Comparison of ENCODE assay signal across 19 cellular contexts in the genomic region with DNA sequence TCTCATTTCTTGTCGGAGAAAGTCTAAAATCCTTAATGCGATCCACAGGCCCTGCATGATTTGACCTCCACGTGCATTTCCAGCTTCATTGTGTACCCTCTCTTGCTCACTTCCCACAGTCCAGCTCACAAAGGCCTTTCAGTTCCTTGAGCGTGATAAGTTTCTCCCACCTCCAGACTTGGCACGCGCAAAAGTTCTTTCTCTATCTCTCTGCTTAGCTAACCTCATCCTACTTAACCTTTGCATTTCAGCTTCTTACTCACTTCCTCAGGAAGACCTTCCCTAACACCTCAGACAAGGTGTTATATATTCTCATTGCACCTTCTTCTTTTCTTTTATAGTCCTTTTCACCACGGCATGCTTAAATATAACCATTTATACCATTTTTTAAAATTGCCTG.
DNase-seq lines count a peak whose midpoint lies in the region; ATAC-seq and TF ChIP-seq lines count a peak whose summit lies in the region.
"Had no signal": no experiment of that assay in that cellular context is flagged by ENCODE, and none has a peak within 500 bp of the region (broad histone marks: within the 10 kb centered on the region; RNA-seq: fewer than 3 reads in every experiment).

No MANE protein-coding gene starts in this region.

- 60 to 65% methylated on average over 7 of the region's 7 CpGs for WGBS in testis, 2 donors

- peaks cover 8% of the 10 kb centered on the region for H3K4me1 Mint-ChIP-seq in stimulated activated naive CD8-positive, alpha-beta T cell treated with anti-CD3 and anti-CD28 coated beads, Interleukin-15, amount 100 ng/mL, for 72 hours
- peaks cover 23% of the 10 kb centered on the region for H3K4me1 Mint-ChIP-seq in HFFc6 (ENCODE audit: low read depth)
- H3K4me1 Mint-ChIP-seq: B cell; CD4-positive, CD25-positive, alpha-beta regulatory T cell had no signal

- no peaks in the 10 kb centered on the region for H3K36me3 Mint-ChIP-seq in HFFc6 (ENCODE audit: low read depth)
- H3K36me3 Mint-ChIP-seq: CD4-positive, CD25-positive, alpha-beta regulatory T cell had no signal

- H3K4me3 Mint-ChIP-seq in stimulated activated naive CD8-positive, alpha-beta T cell treated with anti-CD3 and anti-CD28 coated beads, Interleukin-15, amount 100 ng/mL, for 72 hours, result no peak overlapping the region
- no peak overlapping the region for H3K4me3 Mint-ChIP-seq in HFFc6
- H3K4me3 Mint-ChIP-seq: B cell; CD4-positive, CD25-positive, alpha-beta regulatory T cell had no signal

- H3K9me3 ChIP-seq in testis, result no peaks in the 10 kb centered on the region
- H3K9me3 ChIP-seq: A549 had no signal

- H3K4me3 ChIP-seq in epithelial cell of esophagus (ENCODE audit: low read length), result no peak overlapping the region
- H3K4me3 ChIP-seq in testis, result no peak overlapping the region
- H3K4me3 ChIP-seq: A549 had no signal

- no peak overlapping the region for H3K27ac ChIP-seq in testis
- H3K27ac ChIP-seq: A549 had no signal

- H3K9me3 Mint-ChIP-seq in stimulated activated naive CD8-positive, alpha-beta T cell treated with anti-CD3 and anti-CD28 coated beads, Interleukin-15, amount 100 ng/mL, for 72 hours, result no peaks in the 10 kb centered on the region
- H3K9me3 Mint-ChIP-seq in HFFc6, result no peaks in the 10 kb centered on the region
- H3K9me3 Mint-ChIP-seq: CD4-positive, CD25-positive, alpha-beta regulatory T cell had no signal

- no peaks in the 10 kb centered on the region for H3K36me3 ChIP-seq in testis (ENCODE audit: low read depth, missing control alignments)

- peak; percentile 49 for ATAC-seq in stimulated activated naive CD8-positive, alpha-beta T cell treated with anti-CD3 and anti-CD28 coated beads, Interleukin-15, Interleukin-2, amounts not matched to agents 100 U/mL and 50 U/mL, for 24 hours
- ATAC-seq in stimulated activated naive CD8-positive, alpha-beta T cell treated with anti-CD3 and anti-CD28 coated beads, Interleukin-15, amount 100 ng/mL, for 72 hours, result no peak
- ATAC-seq: A549, Panc1 had no signal

- H3K27me3 Mint-ChIP-seq in stimulated activated naive CD8-positive, alpha-beta T cell treated with anti-CD3 and anti-CD28 coated beads, Interleukin-15, amount 100 ng/mL, for 72 hours, result no peaks in the 10 kb centered on the region
- H3K27me3 Mint-ChIP-seq in HFFc6 (ENCODE audit: insufficient read depth), result no peaks in the 10 kb centered on the region; the same call in none of the 2 replicates
- H3K27me3 Mint-ChIP-seq: B cell had no signal

- H3K4me1 ChIP-seq in testis, result no peaks in the 10 kb centered on the region

- H3K27ac Mint-ChIP-seq in stimulated activated naive CD8-positive, alpha-beta T cell treated with anti-CD3 and anti-CD28 coated beads, Interleukin-15, amount 100 ng/mL, for 72 hours, result no peak overlapping the region
- H3K27ac Mint-ChIP-seq in HFFc6, result no peak overlapping the region
- H3K27ac Mint-ChIP-seq: B cell had no signal

- H3K27me3 ChIP-seq in testis, result no peaks in the 10 kb centered on the region

- intact Hi-C loops in testis (cut with DNase I; ENCODE audit: low total_unique reads), result no loop called here

- no peak for TF ChIP-seq POLR2A in testis (IDR thresholded peaks at IDR 0.05)

- DNase-seq in stimulated activated naive CD8-positive, alpha-beta T cell treated with anti-CD3 and anti-CD28 coated beads, Interleukin-15, Interleukin-2, amounts not matched to agents 100 U/mL and 50 U/mL, for 24 hours, result no peak
- DNase-seq in stimulated activated naive CD8-positive, alpha-beta T cell treated with anti-CD3 and anti-CD28 coated beads, Interleukin-15, amount 100 ng/mL, for 72 hours, result no peak
- DNase-seq in activated gamma-delta T cell treated with anti-CD3 and anti-CD28 coated beads, Interleukin-2, amount 50 U/mL, for 16 hours (ENCODE audit: low read depth), result peak; percentile 5
- peak; percentile 28 for DNase-seq in epithelial cell of esophagus (ENCODE audit: low read depth)
- DNase-seq in testis, result peak; percentile 54
- DNase-seq in RPMI8226, result no peak
- DNase-seq in NCI-H774 (lab: John Stamatoyannopoulos, UW), result no peak
- DNase-seq in HFFc6, result no peak
- DNase-seq: CD4-positive, CD25-positive, alpha-beta regulatory T cell; KBM-7; MM.1S; NCI-H1048; NCI-H1436 treated with DMSO at 0.1 percent for 48 hours; NCI-H1930; NCI-H748 treated with DMSO at 0.1 percent for 48 hours; NK-92 treated with Interleukin-12 subunit alpha and Interleukin-12 subunit beta, amount 100 ng/mL, for 24 hours had no signal

- TF ChIP-seq CTCF in epithelial cell of esophagus (IDR thresholded peaks at IDR 0.05; ENCODE audit: insufficient read depth, low read depth, low read length, missing control alignments) (no peak), testis (IDR thresholded peaks at IDR 0.05) (no peak), HFFc6 (IDR thresholded peaks at IDR 0.05) (no peak)

Comparison
In these comparisons a context has a peak if more than half of its experiments do, and no peak if none do; other contexts are left out.
1. DNase-seq: peak in activated gamma-delta T cell treated with anti-CD3 and anti-CD28 coated beads, Interleukin-2, amount 50 U/mL, for 16 hours (single experiment), epithelial cell of esophagus (single experiment) and testis (single experiment); none in stimulated activated naive CD8-positive, alpha-beta T cell treated with anti-CD3 and anti-CD28 coated beads, Interleukin-15, Interleukin-2, amounts not matched to agents 100 U/mL and 50 U/mL, for 24 hours (single experiment), stimulated activated naive CD8-positive, alpha-beta T cell treated with anti-CD3 and anti-CD28 coated beads, Interleukin-15, amount 100 ng/mL, for 72 hours (0 of 2), RPMI8226 (single experiment), NCI-H774 (single experiment) and HFFc6 (single experiment).